Comparison of ENCODE assay signal across 14 cellular contexts in genomic region chr9:38017885-38018186, GRCh38. TPM values are rescaled to one million over a fixed set of nuclear protein-coding genes. Genes with fewer than 3 reads are reported as not detected.
DNase-seq lines count a peak whose midpoint lies in the region; ATAC-seq and TF ChIP-seq lines count a peak whose summit lies in the region.
"Had no signal": no experiment of that assay in that cellular context is flagged by ENCODE, and none has a peak within 500 bp of the region (broad histone marks: within the 10 kb centered on the region; RNA-seq: fewer than 3 reads in every experiment).

No MANE protein-coding gene starts in this region.

- TF ChIP-seq CTCF in PC-3 (conservative IDR thresholded peaks at IDR 0.05; ENCODE audit: low read depth, low read length) (no peak), chondrocyte (IDR thresholded peaks at IDR 0.05) (no peak), mesothelial cell of epicardium (IDR thresholded peaks at IDR 0.05; ENCODE audit: unreplicated experiment) (no peak), GM20000 (IDR thresholded peaks at IDR 0.05; ENCODE audit: extremely low read depth, missing control alignments) (no peak)

- no peaks in the 10 kb centered on the region for H3K27me3 ChIP-seq in PC-3 (ENCODE audit: low read length)

- H4K20me1 ChIP-seq in PC-3 (ENCODE audit: low read length): no peaks in the 10 kb centered on the region

- peaks cover 36% of the 10 kb centered on the region for H3K36me3 ChIP-seq in PC-3 (ENCODE audit: low read depth, low read length)

- CTCF ChIA-PET in PC-3 (lab: Charles Lee): interaction anchor here (1.3 kb wide), 1 partner anchor 48 kb away, joined by 3 read pairs; no protein-coding TSS in a partner anchor

- DNase-seq in PC-3 (no peak), chondrocyte (ENCODE audit: low spot score) (no peak), mesothelial cell of epicardium (ENCODE audit: low spot score in 2 of 2, unreplicated experiment in 2 of 2) (no peak), NCI-H1694 treated with DMSO at 0.1 percent for 48 hours (lab: John Stamatoyannopoulos, UW) (no peak), GM20000 (ENCODE audit: low spot score) (no peak), 8988T (no peak)
- DNase-seq: activated CD4-positive, CD25-positive, alpha-beta regulatory T cell treated with anti-CD3 and anti-CD28 coated beads, Interleukin-2, amount 50 U/mL, for 72 hours; CD4-positive, alpha-beta memory T cell; erythroblast; NCI-H446 had no signal

- intact Hi-C loops in PC-3 (cut with micrococcal nuclease): loop anchor here (2.0 to 5.0 kb wide), 3 partner anchors 49 to 244 kb away; no protein-coding TSS in a partner anchor

- H3K27ac ChIP-seq in PC-3 (ENCODE audit: low read length) (peak overlapping the region; percentile 97), temporal lobe (ENCODE audit: low read depth, low read length) (peak overlapping the region; percentile 84)

- BruUV-seq in PC-3 (replicated peaks; lab: Mats Ljungman, UMichigan): no TSS peak

- H3K4me1 ChIP-seq in PC-3 (ENCODE audit: insufficient read depth, low read length): peaks cover 68% of the 10 kb centered on the region

- no peaks in the 10 kb centered on the region for H3K27me3 Mint-ChIP-seq in chondrocyte (ENCODE audit: low read depth)
- no peaks in the 10 kb centered on the region for H3K27me3 Mint-ChIP-seq in mesothelial cell of epicardium (ENCODE audit: low read depth)
- H3K27me3 Mint-ChIP-seq: CD4-positive, alpha-beta memory T cell had no signal

- ATAC-seq in PC-3: no peak
- ATAC-seq in GM21529 (IDR thresholded peaks at IDR 0.05; ENCODE audit: unreplicated experiment): no peak
- ATAC-seq: activated naive CD4-positive, alpha-beta T cell treated with anti-CD3 and anti-CD28 coated beads, Interleukin-2, amount 50 U/mL, for 72 hours had no signal

- peak overlapping the region; percentile 82 for H3K4me2 ChIP-seq in PC-3 (ENCODE audit: low read length)

- H3K9me3 Mint-ChIP-seq in chondrocyte (ENCODE audit: low read depth) (no peaks in the 10 kb centered on the region), mesothelial cell of epicardium (no peaks in the 10 kb centered on the region)
- H3K9me3 Mint-ChIP-seq: activated naive CD4-positive, alpha-beta T cell treated with anti-CD3 and anti-CD28 coated beads, Interleukin-2, amount 50 U/mL, for 72 hours; CD4-positive, alpha-beta memory T cell had no signal

- H3K9me2 ChIP-seq in PC-3 (replicated peaks; ENCODE audit: low read length): no peaks in the 10 kb centered on the region

- H2AFZ ChIP-seq in PC-3 (ENCODE audit: low read length): no peak overlapping the region

- H3K9ac ChIP-seq in PC-3 (ENCODE audit: low read length): peak overlapping the region; percentile 64

- H3K36me3 Mint-ChIP-seq in chondrocyte (ENCODE audit: low read depth) (peaks cover 11% of the 10 kb centered on the region), mesothelial cell of epicardium (peaks cover 17% of the 10 kb centered on the region)
- H3K36me3 Mint-ChIP-seq: activated naive CD4-positive, alpha-beta T cell treated with anti-CD3 and anti-CD28 coated beads, Interleukin-2, amount 50 U/mL, for 72 hours; CD4-positive, alpha-beta memory T cell had no signal

- peaks cover 69% of the 10 kb centered on the region for H3K4me1 Mint-ChIP-seq in chondrocyte (ENCODE audit: low read depth)
- peaks cover 68% of the 10 kb centered on the region for H3K4me1 Mint-ChIP-seq in mesothelial cell of epicardium
- H3K4me1 Mint-ChIP-seq: CD4-positive, alpha-beta memory T cell had no signal

- peak overlapping the region; percentile 1; the same call in 1 of the 2 replicates for H3K4me3 ChIP-seq in PC-3 (ENCODE audit: low read length)
- H3K4me3 ChIP-seq: lung had no signal

- H3K79me2 ChIP-seq in PC-3 (ENCODE audit: low read length): peaks cover 95% of the 10 kb centered on the region

- H3K4me3 Mint-ChIP-seq in chondrocyte (ENCODE audit: unreplicated experiment) (peak overlapping the region; percentile 4), mesothelial cell of epicardium (no peak overlapping the region)
- H3K4me3 Mint-ChIP-seq: CD4-positive, alpha-beta memory T cell had no signal

- H3F3A ChIP-seq in PC-3 (ENCODE audit: low read length, unreplicated experiment): peaks cover 10% of the 10 kb centered on the region

- POLR2A ChIA-PET in PC-3 (lab: Charles Lee; ENCODE audit: unreplicated experiment): no interaction called here

- H3K27ac Mint-ChIP-seq in chondrocyte (ENCODE audit: unreplicated experiment): peak overlapping the region; percentile 94
- peak overlapping the region; percentile 99 for H3K27ac Mint-ChIP-seq in mesothelial cell of epicardium
- H3K27ac Mint-ChIP-seq: CD4-positive, alpha-beta memory T cell had no signal

- no peaks in the 10 kb centered on the region for H3K9me3 ChIP-seq in PC-3 (ENCODE audit: low read length)

RNA-seq across cellular contexts. Expression of gene SHB, which starts 51.2 kb away (rescaled TPM):
- total RNA-seq in PC-3 (2014; rRNA removed) (56.4 and 77.1 TPM in 2 replicates), chondrocyte (19.6 to 25.1 TPM (median 23.8 TPM) in 3 replicates), mesothelial cell of epicardium (33.7 to 35.5 TPM (median 35.4 TPM) in 3 replicates), temporal lobe (11.3 TPM)
